Comparison of ENCODE assay signal across 9 cellular contexts in the genomic region with DNA sequence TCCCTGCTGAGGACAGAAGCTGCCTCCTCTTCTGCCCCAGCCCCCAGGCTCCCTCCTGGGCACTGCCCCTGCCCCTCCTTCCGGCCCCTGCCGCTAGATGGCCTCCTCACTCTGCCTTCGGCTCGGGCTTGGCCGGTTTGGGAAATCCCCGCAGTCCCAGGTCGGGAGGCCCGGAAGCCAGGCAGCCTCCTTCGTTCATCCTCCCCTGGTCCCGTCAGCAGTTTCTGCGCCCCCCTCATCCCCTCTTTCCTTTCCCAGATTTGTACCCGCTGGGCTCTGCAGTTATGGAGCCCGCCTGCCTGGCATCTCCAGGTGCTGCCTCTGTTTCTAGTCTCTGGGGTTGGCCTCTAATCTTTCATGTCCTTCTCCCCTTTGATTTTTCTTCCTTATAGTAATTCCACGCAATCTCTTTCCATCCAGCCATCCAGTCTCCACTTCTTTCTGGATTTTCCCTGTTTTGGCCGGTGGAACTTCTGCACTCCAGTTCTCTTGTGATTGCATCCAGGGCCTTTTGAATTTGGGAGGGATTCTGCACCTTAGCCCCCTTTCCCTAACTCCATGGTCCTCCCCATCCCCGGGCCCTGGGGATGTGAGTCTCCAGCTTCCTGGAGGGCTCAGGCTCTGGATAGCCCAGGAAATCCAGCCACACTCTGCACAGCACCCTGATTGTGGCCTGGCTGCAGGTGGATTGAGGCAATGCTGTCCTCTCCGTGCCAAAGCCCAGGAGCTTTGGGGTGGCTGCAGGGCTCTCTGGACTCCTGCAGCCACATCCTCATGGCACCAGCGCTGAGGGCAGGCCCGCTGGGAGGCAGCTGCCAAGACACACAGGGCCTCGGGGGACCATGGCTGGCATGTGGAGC. TPM values are rescaled to one million over a fixed set of nuclear protein-coding genes. Genes with fewer than 3 reads are reported as not detected.
DNase-seq lines count a peak whose midpoint lies in the region; ATAC-seq and TF ChIP-seq lines count a peak whose summit lies in the region.
"Had no signal": no experiment of that assay in that cellular context is flagged by ENCODE, and none has a peak within 500 bp of the region (broad histone marks: within the 10 kb centered on the region; RNA-seq: fewer than 3 reads in every experiment).

No MANE protein-coding gene starts in this region.

- no peaks in the 10 kb centered on the region for H3K36me3 Mint-ChIP-seq in CD4-positive, CD25-positive, alpha-beta regulatory T cell
- no peaks in the 10 kb centered on the region for H3K36me3 Mint-ChIP-seq in activated naive CD4-positive, alpha-beta T cell treated with anti-CD3 and anti-CD28 coated beads, Interleukin-2, amount 50 U/mL, for 24 hours

- peaks cover 0 to 3% (median 0%) of the 10 kb centered on the region in 7 donors for H3K9me3 Mint-ChIP-seq in CD4-positive, CD25-positive, alpha-beta regulatory T cell
- no peaks in the 10 kb centered on the region for H3K9me3 Mint-ChIP-seq in activated naive CD4-positive, alpha-beta T cell treated with anti-CD3 and anti-CD28 coated beads, Interleukin-2, amount 50 U/mL, for 24 hours

- ATAC-seq in CD4-positive, CD25-positive, alpha-beta regulatory T cell (ENCODE audit: low read depth in 2 of 2) = no peak
- ATAC-seq in GM18870 (IDR thresholded peaks at IDR 0.05; ENCODE audit: unreplicated experiment) (peak; percentile 75), HG03095 (IDR thresholded peaks at IDR 0.05; ENCODE audit: unreplicated experiment) (peak; percentile 91), RWPE2 (ENCODE audit: low read depth) (peak; percentile 71)

- TF ChIP-seq CTCF in RWPE2 (IDR thresholded peaks at IDR 0.05; ENCODE audit: poor library complexity, severe bottlenecking) = peak; percentile 80

- H3K27me3 Mint-ChIP-seq in CD4-positive, CD25-positive, alpha-beta regulatory T cell = peaks cover 58% of the 10 kb centered on the region
- H3K27me3 Mint-ChIP-seq in activated naive CD4-positive, alpha-beta T cell treated with anti-CD3 and anti-CD28 coated beads, Interleukin-2, amount 50 U/mL, for 24 hours = peaks cover 42% of the 10 kb centered on the region

- no peaks in the 10 kb centered on the region for H3K27me3 ChIP-seq in CD4-positive, CD25-positive, alpha-beta regulatory T cell (ENCODE audit: control insufficient read depth, insufficient read depth, low read length)
- H3K27me3 ChIP-seq in RWPE2 (ENCODE audit: insufficient read depth, poor library complexity, severe bottlenecking) = peaks cover 36% of the 10 kb centered on the region

- H3K36me3 ChIP-seq in CD4-positive, CD25-positive, alpha-beta regulatory T cell (ENCODE audit: control insufficient read depth, insufficient read depth, low read length) = no peaks in the 10 kb centered on the region
- H3K36me3 ChIP-seq in RWPE2 (ENCODE audit: low read depth) = no peaks in the 10 kb centered on the region

- H3K4me1 Mint-ChIP-seq in CD4-positive, CD25-positive, alpha-beta regulatory T cell = peaks cover 0 to 18% (median 12%) of the 10 kb centered on the region in 4 donors
- peaks cover 17% of the 10 kb centered on the region for H3K4me1 Mint-ChIP-seq in activated naive CD4-positive, alpha-beta T cell treated with anti-CD3 and anti-CD28 coated beads, Interleukin-2, amount 50 U/mL, for 24 hours

- no peak overlapping the region for H3K27ac ChIP-seq in CD4-positive, CD25-positive, alpha-beta regulatory T cell (ENCODE audit: insufficient read depth, low read length, poor library complexity, severe bottlenecking)
- H3K27ac ChIP-seq in RWPE2 (ENCODE audit: poor library complexity, severe bottlenecking) = no peak overlapping the region

- peak in 2 of 3 donors; percentile 6 to 44 for DNase-seq in CD4-positive, CD25-positive, alpha-beta regulatory T cell
- peak; percentile 75 for DNase-seq in RWPE2 (ENCODE audit: low spot score)
- DNase-seq in iPS-NIHi11 (ENCODE audit: low spot score) = peak; percentile 91
- DNase-seq in stimulated activated CD4-positive, alpha-beta T cell treated with anti-CD3 and anti-CD28 coated beads, TNF-alpha, amount 100 ng/mL, for 1 hour (ENCODE audit: low read depth in 3 of 3, low spot score in 1 of 3) = peak in 2 of 3 donors; percentile 20 to 56
- DNase-seq in NCI-H1092 treated with DMSO at 0.1 percent for 48 hours (lab: John Stamatoyannopoulos, UW) = no peak

- H3K9me3 ChIP-seq in CD4-positive, CD25-positive, alpha-beta regulatory T cell (ENCODE audit: control insufficient read depth in 2 of 2, low read length in 2 of 2) = no peaks in the 10 kb centered on the region
- no peaks in the 10 kb centered on the region for H3K9me3 ChIP-seq in RWPE2 (ENCODE audit: severe bottlenecking)

- no peak overlapping the region for H3K4me3 ChIP-seq in CD4-positive, CD25-positive, alpha-beta regulatory T cell (ENCODE audit: low read depth, low read length)
- no peak overlapping the region for H3K4me3 ChIP-seq in RWPE2 (ENCODE audit: severe bottlenecking)

- no peak overlapping the region for H3K27ac Mint-ChIP-seq in CD4-positive, CD25-positive, alpha-beta regulatory T cell
- no peak overlapping the region for H3K27ac Mint-ChIP-seq in activated naive CD4-positive, alpha-beta T cell treated with anti-CD3 and anti-CD28 coated beads, Interleukin-2, amount 50 U/mL, for 24 hours

- H3K4me1 ChIP-seq in CD4-positive, CD25-positive, alpha-beta regulatory T cell (ENCODE audit: control insufficient read depth, insufficient read depth, low read length, poor library complexity, severe bottlenecking) = no peaks in the 10 kb centered on the region
- no peaks in the 10 kb centered on the region for H3K4me1 ChIP-seq in RWPE2 (ENCODE audit: insufficient read depth, poor library complexity, severe bottlenecking)

- H3K4me3 Mint-ChIP-seq in CD4-positive, CD25-positive, alpha-beta regulatory T cell = no peak overlapping the region
- H3K4me3 Mint-ChIP-seq in activated naive CD4-positive, alpha-beta T cell treated with anti-CD3 and anti-CD28 coated beads, Interleukin-2, amount 50 U/mL, for 24 hours = peak overlapping the region; percentile 39

RNA-seq across cellular contexts. Expression of gene SHH, which starts 3.3 kb away (rescaled TPM):
- not detected for total RNA-seq in CD4-positive, CD25-positive, alpha-beta regulatory T cell
- polyA plus RNA-seq in CD4-positive, CD25-positive, alpha-beta regulatory T cell = under 1 TPM in 2 of 4 donors, not detected in 2; 0.06 to 0.32 TPM
- total RNA-seq: T-helper 1 cell treated with Interleukin-12 subunit alpha and Interleukin-12 subunit beta and Interleukin-4 antibody, amounts not matched to agents 30 ng/mL and 1 ng/mL, for 36 hours had no signal

Comparison
In these comparisons a context has a peak if more than half of its experiments do, and no peak if none do; other contexts are left out.
1. ATAC-seq: peak in GM18870 (single experiment), HG03095 (single experiment) and RWPE2 (single experiment); none in CD4-positive, CD25-positive, alpha-beta regulatory T cell (0 of 2).